7 cellular contexts compared by ENCODE assay signal in the genomic region with DNA sequence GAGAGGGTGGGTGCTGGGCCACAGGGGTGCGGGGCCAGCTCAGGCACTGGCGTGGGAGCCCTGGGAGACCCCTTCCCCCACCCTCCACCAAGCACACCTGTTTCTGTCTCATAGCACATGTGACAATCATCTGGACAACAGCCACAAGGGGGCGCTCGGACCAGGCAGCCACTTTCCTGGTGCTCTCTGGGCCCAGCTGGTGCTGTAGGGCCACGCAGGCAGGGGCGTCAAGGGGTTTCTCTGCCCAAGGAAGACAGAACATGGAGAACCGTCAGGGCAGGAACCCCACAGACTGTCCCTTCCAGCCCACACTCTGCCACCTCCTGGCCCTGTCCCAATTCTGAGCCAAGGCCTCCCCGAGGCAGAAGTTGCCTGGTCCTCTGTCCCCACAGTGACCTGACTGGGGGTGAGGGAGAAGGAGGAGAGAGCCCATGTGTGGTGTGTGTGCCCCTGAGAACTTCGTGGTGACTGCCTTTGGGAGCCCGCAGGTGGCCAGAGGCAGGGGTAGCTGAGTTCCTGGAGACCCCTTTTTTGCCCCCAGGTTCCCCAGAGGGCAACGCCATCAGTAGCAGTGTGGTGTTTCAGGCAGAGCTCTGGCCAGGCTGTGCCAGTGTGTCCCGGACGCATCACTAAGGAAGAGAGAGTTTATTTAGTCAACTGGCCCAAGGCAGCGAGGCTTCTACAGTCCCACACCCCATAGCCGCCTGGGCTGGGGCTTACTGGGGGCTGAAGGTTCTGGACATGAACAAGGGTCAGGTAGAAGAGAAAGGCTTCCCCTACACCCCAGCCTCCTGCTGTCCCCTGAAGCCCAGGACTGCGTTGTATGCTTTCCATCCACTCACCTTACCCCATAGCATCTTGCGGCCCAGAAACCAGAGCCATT. TPM values are rescaled to one million over a fixed set of nuclear protein-coding genes. Genes with fewer than 3 reads are reported as not detected.
A peak's percentile ranks its signal among the peaks of the same experiment; 100 is the strongest.
DNase-seq lines count a peak whose midpoint lies in the region; ATAC-seq and TF ChIP-seq lines count a peak whose summit lies in the region.

No MANE protein-coding gene starts in this region.

- peaks cover 17 to 18% of the 10 kb centered on the region in 2 experiments for H3K4me1 ChIP-seq in neutrophil (ENCODE audit: control insufficient read depth in 1 of 2, insufficient read depth in 1 of 2, low read depth in 1 of 2, low read length in 1 of 2)
- peaks cover 4 to 15% of the 10 kb centered on the region in 2 donors for H3K4me1 ChIP-seq in thoracic aorta (ENCODE audit: control insufficient read depth in 1 of 2, low read depth in 2 of 2)

- no peak overlapping the region for H3K4me3 Mint-ChIP-seq in activated T-cell treated with anti-CD3 and anti-CD28 coated beads, Interleukin-2, amount 50 U/mL, for 24 hours

- H3K27ac Mint-ChIP-seq in activated T-cell treated with anti-CD3 and anti-CD28 coated beads, Interleukin-2, amount 50 U/mL, for 24 hours, result peak overlapping the region; percentile 66

- DNase-seq in GM13977 (ENCODE audit: low spot score), result peak; percentile 80
- DNase-seq in HPDE6-E6E7 (ENCODE audit: extremely low spot score), result peak; percentile 60
- DNase-seq in activated T-cell treated with anti-CD3 and anti-CD28 coated beads, Interleukin-2, amount 50 U/mL, for 24 hours, result peak; percentile 88
- peak; percentile 56 for DNase-seq in fibroblast of mammary gland (ENCODE audit: low read depth)
- peak; percentile 38 for DNase-seq in thoracic aorta (ENCODE audit: low spot score)

- ATAC-seq in thoracic aorta (ENCODE audit: insufficient number of reproducible peaks, low FRiP score, low read depth), result no peak

- H3K9me3 ChIP-seq in neutrophil, result no peaks in the 10 kb centered on the region
- no peaks in the 10 kb centered on the region for H3K9me3 ChIP-seq in thoracic aorta

- H3K27ac ChIP-seq in neutrophil (no peak overlapping the region), thoracic aorta (no peak overlapping the region)

- H3K27me3 ChIP-seq in neutrophil (no peaks in the 10 kb centered on the region), thoracic aorta (replicated peaks; ENCODE audit: insufficient read depth) (no peaks in the 10 kb centered on the region)

- in situ Hi-C loops in GM13977 (cut with MboI; ENCODE audit: low pct_unique_long_range_greater_than_20kb, low sequenced_read_pairs, unreplicated experiment), result no loop called here

- no peaks in the 10 kb centered on the region for H3K27me3 Mint-ChIP-seq in activated T-cell treated with anti-CD3 and anti-CD28 coated beads, Interleukin-2, amount 50 U/mL, for 24 hours

- H3K9me3 Mint-ChIP-seq in activated T-cell treated with anti-CD3 and anti-CD28 coated beads, Interleukin-2, amount 50 U/mL, for 24 hours, result no peaks in the 10 kb centered on the region

- peaks cover 27% of the 10 kb centered on the region for H3K4me1 Mint-ChIP-seq in activated T-cell treated with anti-CD3 and anti-CD28 coated beads, Interleukin-2, amount 50 U/mL, for 24 hours (ENCODE audit: low read depth)

- H3K36me3 ChIP-seq in neutrophil, result peaks cover 3% of the 10 kb centered on the region
- H3K36me3 ChIP-seq in thoracic aorta, result no peaks in the 10 kb centered on the region

- H3K36me3 Mint-ChIP-seq in activated T-cell treated with anti-CD3 and anti-CD28 coated beads, Interleukin-2, amount 50 U/mL, for 24 hours (ENCODE audit: low read depth), result peaks cover 42% of the 10 kb centered on the region

- TF ChIP-seq CTCF in GM13977 (IDR thresholded peaks at IDR 0.05; ENCODE audit: extremely low read depth, insufficient read depth, missing control alignments), result peak; percentile 88
- peak; percentile 66 for TF ChIP-seq CTCF in fibroblast of mammary gland (conservative IDR thresholded peaks at IDR 0.05; ENCODE audit: control insufficient read depth, insufficient read depth, low read depth, low read length)
- TF ChIP-seq CTCF in neutrophil (IDR thresholded peaks at IDR 0.05), result peak; percentile 51
- TF ChIP-seq CTCF in thoracic aorta (IDR thresholded peaks at IDR 0.05), result peak; percentile 68

- H3K4me3 ChIP-seq in fibroblast of mammary gland (ENCODE audit: control insufficient read depth, low read depth, low read length) (no peak overlapping the region), neutrophil (ENCODE audit: low read depth in 1 of 2, low read length in 1 of 2) (no peak overlapping the region), thoracic aorta (no peak overlapping the region)

TF ChIP-seq in PFSK-1, 5 proteins besides CTCF, POLR2A, EP300 and RAD21:
- TF ChIP-seq SIN3A (IDR thresholded peaks at IDR 0.05; ENCODE audit: borderline replicate concordance, insufficient read depth, low read length) (no peak), POLR2AphosphoS5 (IDR thresholded peaks at IDR 0.05; ENCODE audit: low read depth, low read length) (no peak), FOXP2 (optimal IDR thresholded peaks at IDR 0.05; ENCODE audit: borderline replicate concordance, extremely low read depth, extremely low read length, insufficient read depth) (peak; percentile 69), TAF1 (IDR thresholded peaks at IDR 0.05; ENCODE audit: borderline replicate concordance, insufficient read depth, low read length) (no peak)
- TF ChIP-seq, protein P1, sequence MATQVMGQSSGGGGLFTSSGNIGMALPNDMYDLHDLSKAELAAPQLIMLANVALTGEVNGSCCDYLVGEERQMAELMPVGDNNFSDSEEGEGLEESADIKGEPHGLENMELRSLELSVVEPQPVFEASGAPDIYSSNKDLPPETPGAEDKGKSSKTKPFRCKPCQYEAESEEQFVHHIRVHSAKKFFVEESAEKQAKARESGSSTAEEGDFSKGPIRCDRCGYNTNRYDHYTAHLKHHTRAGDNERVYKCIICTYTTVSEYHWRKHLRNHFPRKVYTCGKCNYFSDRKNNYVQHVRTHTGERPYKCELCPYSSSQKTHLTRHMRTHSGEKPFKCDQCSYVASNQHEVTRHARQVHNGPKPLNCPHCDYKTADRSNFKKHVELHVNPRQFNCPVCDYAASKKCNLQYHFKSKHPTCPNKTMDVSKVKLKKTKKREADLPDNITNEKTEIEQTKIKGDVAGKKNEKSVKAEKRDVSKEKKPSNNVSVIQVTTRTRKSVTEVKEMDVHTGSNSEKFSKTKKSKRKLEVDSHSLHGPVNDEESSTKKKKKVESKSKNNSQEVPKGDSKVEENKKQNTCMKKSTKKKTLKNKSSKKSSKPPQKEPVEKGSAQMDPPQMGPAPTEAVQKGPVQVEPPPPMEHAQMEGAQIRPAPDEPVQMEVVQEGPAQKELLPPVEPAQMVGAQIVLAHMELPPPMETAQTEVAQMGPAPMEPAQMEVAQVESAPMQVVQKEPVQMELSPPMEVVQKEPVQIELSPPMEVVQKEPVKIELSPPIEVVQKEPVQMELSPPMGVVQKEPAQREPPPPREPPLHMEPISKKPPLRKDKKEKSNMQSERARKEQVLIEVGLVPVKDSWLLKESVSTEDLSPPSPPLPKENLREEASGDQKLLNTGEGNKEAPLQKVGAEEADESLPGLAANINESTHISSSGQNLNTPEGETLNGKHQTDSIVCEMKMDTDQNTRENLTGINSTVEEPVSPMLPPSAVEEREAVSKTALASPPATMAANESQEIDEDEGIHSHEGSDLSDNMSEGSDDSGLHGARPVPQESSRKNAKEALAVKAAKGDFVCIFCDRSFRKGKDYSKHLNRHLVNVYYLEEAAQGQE (IDR thresholded peaks at IDR 0.05; ENCODE audit: insufficient read depth in 1 of 2, low read depth in 2 of 2, low read length in 2 of 2), result no peak
TF ChIP-seq in PFSK-1: peak in this region for 1.

RNA-seq across cellular contexts. Expression of a gene that starts 3.1 kb away (rescaled TPM):
- polyA plus RNA-seq in PFSK-1 (2012; ENCODE audit: insufficient read length, low read depth), result 19.7 TPM
- total RNA-seq in thoracic aorta, result 10 to 100 TPM; 19.2 to 47.3 TPM

RNA-seq across cellular contexts. Expression of a gene that starts 12.2 kb away (rescaled TPM):
- 0.93 TPM for polyA plus RNA-seq in PFSK-1 (2012; ENCODE audit: insufficient read length, low read depth)
- 10 to 100 TPM in 1 of 2 donors, 1 to 10 TPM in 1; 2.2 to 11.0 TPM for total RNA-seq in thoracic aorta

Comparison
In these comparisons a context has a peak if more than half of its experiments do, and no peak if none do; other contexts are left out.
1. DNase-seq: peak in every context shown above with its lines; median percentile 88 in activated T-cell treated with anti-CD3 and anti-CD28 coated beads, Interleukin-2, amount 50 U/mL, for 24 hours; 80 in GM13977; 60 in HPDE6-E6E7; 56 in fibroblast of mammary gland; 38 in thoracic aorta.